In genomic region chr5:151063590-151063989, GRCh38 we compare ENCODE assay signal across 12 cellular contexts. TPM values are rescaled to one million over a fixed set of nuclear protein-coding genes. Genes with fewer than 3 reads are reported as not detected.
DNase-seq lines count a peak whose midpoint lies in the region; ATAC-seq and TF ChIP-seq lines count a peak whose summit lies in the region.
"Had no signal": no experiment of that assay in that cellular context is flagged by ENCODE, and none has a peak within 500 bp of the region (broad histone marks: within the 10 kb centered on the region; RNA-seq: fewer than 3 reads in every experiment).

No MANE protein-coding gene starts in this region.

- H3K27ac ChIP-seq in ascending aorta (peak overlapping the region; percentile 74 to 79), lower lobe of right lung (peak overlapping the region; percentile 56), thoracic aorta (peak overlapping the region; percentile 62 to 63)

- no peak for DNase-seq in T-helper 2 cell treated with Interferon-gamma antibody and Interleukin-4, amounts not matched to agents 5 μg/mL and 100 μg/mL, for 36 hours (ENCODE audit: low spot score)
- no peak for DNase-seq in T-helper 2 cell
- DNase-seq in ascending aorta (ENCODE audit: low spot score in 2 of 2), result no peak
- DNase-seq in lower lobe of right lung, result no peak
- DNase-seq in thoracic aorta (ENCODE audit: low spot score), result no peak
- DNase-seq in NCI-H748 (lab: John Stamatoyannopoulos, UW; ENCODE audit: unreplicated experiment), result no peak
- DNase-seq in activated CD4-positive, CD25-positive, alpha-beta regulatory T cell (lab: John Stamatoyannopoulos, UW), result no peak
- DNase-seq: NCI-H774 had no signal

- H3K27ac Mint-ChIP-seq in T-helper 2 cell treated with Interferon-gamma antibody and Interleukin-4, amounts not matched to agents 5 μg/mL and 100 μg/mL, for 36 hours, result peak overlapping the region; percentile 29
- H3K27ac Mint-ChIP-seq: mesothelial cell of epicardium had no signal

- H3K4me3 ChIP-seq in ascending aorta (peak overlapping the region; percentile 23 to 33), lower lobe of right lung (no peak overlapping the region), thoracic aorta (peak overlapping the region; percentile 31)
- H3K4me3 ChIP-seq: GM12878 had no signal

- intact Hi-C loops in ascending aorta (cut with DNase I), result no loop called here
- intact Hi-C loops in lower lobe of right lung (cut with DNase I), result no loop called here

- TF ChIP-seq CTCF in ascending aorta (IDR thresholded peaks at IDR 0.05) (no peak), lower lobe of right lung (IDR thresholded peaks at IDR 0.05) (no peak), thoracic aorta (IDR thresholded peaks at IDR 0.05) (no peak)

- peaks cover 21 to 50% of the 10 kb centered on the region in 2 donors for H3K4me1 ChIP-seq in ascending aorta
- peaks cover 75% of the 10 kb centered on the region for H3K4me1 ChIP-seq in lower lobe of right lung
- peaks cover 52 to 90% of the 10 kb centered on the region in 2 donors for H3K4me1 ChIP-seq in thoracic aorta (ENCODE audit: control insufficient read depth in 1 of 2, low read depth in 2 of 2)

- peaks cover 43% of the 10 kb centered on the region for H3K4me1 Mint-ChIP-seq in T-helper 2 cell treated with Interferon-gamma antibody and Interleukin-4, amounts not matched to agents 5 μg/mL and 100 μg/mL, for 36 hours (ENCODE audit: low read depth)
- H3K4me1 Mint-ChIP-seq: mesothelial cell of epicardium had no signal

- no peaks in the 10 kb centered on the region for H3K27me3 Mint-ChIP-seq in T-helper 2 cell treated with Interferon-gamma antibody and Interleukin-4, amounts not matched to agents 5 μg/mL and 100 μg/mL, for 36 hours (ENCODE audit: low read depth)

- no peak overlapping the region for H3K4me3 Mint-ChIP-seq in T-helper 2 cell treated with Interferon-gamma antibody and Interleukin-4, amounts not matched to agents 5 μg/mL and 100 μg/mL, for 36 hours
- H3K4me3 Mint-ChIP-seq: mesothelial cell of epicardium had no signal

- H3K27me3 ChIP-seq in ascending aorta (no peaks in the 10 kb centered on the region), lower lobe of right lung (ENCODE audit: low read depth) (no peaks in the 10 kb centered on the region), thoracic aorta (replicated peaks; ENCODE audit: insufficient read depth) (no peaks in the 10 kb centered on the region)

- no peaks in the 10 kb centered on the region for H3K9me3 Mint-ChIP-seq in T-helper 2 cell treated with Interferon-gamma antibody and Interleukin-4, amounts not matched to agents 5 μg/mL and 100 μg/mL, for 36 hours
- H3K9me3 Mint-ChIP-seq: mesothelial cell of epicardium had no signal

- H3K9me3 ChIP-seq in ascending aorta (no peaks in the 10 kb centered on the region), lower lobe of right lung (no peaks in the 10 kb centered on the region), thoracic aorta (no peaks in the 10 kb centered on the region)

- no peak for ATAC-seq in lower lobe of right lung
- no peak for ATAC-seq in thoracic aorta (ENCODE audit: insufficient number of reproducible peaks, low FRiP score, low read depth)
- ATAC-seq in HG03175 (IDR thresholded peaks at IDR 0.05; ENCODE audit: unreplicated experiment), result no peak
- ATAC-seq: GM12878 had no signal

- H3K36me3 Mint-ChIP-seq in T-helper 2 cell treated with Interferon-gamma antibody and Interleukin-4, amounts not matched to agents 5 μg/mL and 100 μg/mL, for 36 hours (ENCODE audit: low read depth), result peaks cover 45% of the 10 kb centered on the region

- H3K36me3 ChIP-seq in ascending aorta, result peaks cover 13 to 29% of the 10 kb centered on the region in 2 donors
- H3K36me3 ChIP-seq in lower lobe of right lung, result peaks cover 60% of the 10 kb centered on the region
- peaks cover 22% of the 10 kb centered on the region for H3K36me3 ChIP-seq in thoracic aorta

RNA-seq across cellular contexts. Expression of gene TNIP1, which starts 17.2 kb away (rescaled TPM):
- 54.6 TPM for total RNA-seq in ascending aorta
- 99.6 TPM for total RNA-seq in lower lobe of right lung
- total RNA-seq in thoracic aorta, result 100 to 1,000 TPM in 1 of 2 donors, 10 to 100 TPM in 1; 77.4 to 103 TPM

RNA-seq across cellular contexts. Expression of gene GPX3, which starts 43.2 kb away (rescaled TPM):
- total RNA-seq in ascending aorta, result 2,056 TPM
- 855 TPM for total RNA-seq in lower lobe of right lung
- total RNA-seq in thoracic aorta, result 1,000 to 10,000 TPM; 1,240 to 1,874 TPM
- total RNA-seq: activated CD8-positive, alpha-beta memory T cell treated with anti-CD3 and anti-CD28 coated beads for 36 hours had no signal
